ENCODE assay signal across 11 cellular contexts in genomic region chr19:44750713-44751112, GRCh38. TPM values are rescaled to one million over a fixed set of nuclear protein-coding genes. Genes with fewer than 3 reads are reported as not detected.
A peak's percentile ranks its signal among the peaks of the same experiment; 100 is the strongest.
DNase-seq lines count a peak whose midpoint lies in the region; ATAC-seq and TF ChIP-seq lines count a peak whose summit lies in the region.
"Had no signal": no experiment of that assay in that cellular context is flagged by ENCODE, and none has a peak within 500 bp of the region (broad histone marks: within the 10 kb centered on the region; RNA-seq: fewer than 3 reads in every experiment).

No MANE protein-coding gene starts in this region.

- H3K36me3 ChIP-seq in right atrium auricular region = peaks cover 20% of the 10 kb centered on the region
- peaks cover 23% of the 10 kb centered on the region for H3K36me3 ChIP-seq in adipocyte (ENCODE audit: control insufficient read depth, insufficient read depth, low read length, severe bottlenecking)
- no peaks in the 10 kb centered on the region for H3K36me3 ChIP-seq in uterus

- H3K27ac ChIP-seq in right atrium auricular region (peak overlapping the region; percentile 22 to 94), uterus (peak overlapping the region; percentile 91 to 94)

- H3K4me3 ChIP-seq in right atrium auricular region = peak overlapping the region; percentile 61 to 62
- peak overlapping the region; percentile 93 for H3K4me3 ChIP-seq in adipocyte (ENCODE audit: low read length)
- H3K4me3 ChIP-seq in mononuclear cell (ENCODE audit: low read length) = peak overlapping the region; percentile 14
- H3K4me3 ChIP-seq in uterus = no peak overlapping the region

- H3K27me3 ChIP-seq in right atrium auricular region (no peaks in the 10 kb centered on the region), adipocyte (replicated peaks; ENCODE audit: control insufficient read depth, insufficient read depth, low read length) (no peaks in the 10 kb centered on the region), mononuclear cell (ENCODE audit: insufficient read depth, low read length) (no peaks in the 10 kb centered on the region), uterus (no peaks in the 10 kb centered on the region)

- ATAC-seq in Right ventricle myocardium inferior = no peak
- ATAC-seq in GM18868 (IDR thresholded peaks at IDR 0.05; ENCODE audit: unreplicated experiment) = no peak

- TF ChIP-seq POLR2A in uterus (IDR thresholded peaks at IDR 0.05) = no peak

- DNase-seq in right atrium auricular region (ENCODE audit: low spot score) (no peak), Right ventricle myocardium inferior (ENCODE audit: missing footprints) (no peak), adipocyte (ENCODE audit: low read depth) (no peak), uterus (no peak), DMS 273 treated with DMSO at 0.1 percent for 48 hours (lab: John Stamatoyannopoulos, UW) (no peak), cortex of kidney (lab: John Stamatoyannopoulos, UW) (no peak)
- DNase-seq: NCI-H187 treated with DMSO at 0.1 percent for 48 hours; stimulated activated CD4-positive, alpha-beta T cell treated with anti-CD3 and anti-CD28 coated beads, Interleukin-4, amount 100 ng/mL, for 4 hours had no signal

- H3K9me3 ChIP-seq in right atrium auricular region (no peaks in the 10 kb centered on the region), adipocyte (ENCODE audit: control insufficient read depth, low read length) (no peaks in the 10 kb centered on the region), mononuclear cell (ENCODE audit: low read depth, low read length) (no peaks in the 10 kb centered on the region), uterus (no peaks in the 10 kb centered on the region)

- peak overlapping the region; percentile 96 for H3K9ac ChIP-seq in adipocyte (ENCODE audit: low read length)

- no peak for TF ChIP-seq CTCF in right atrium auricular region (IDR thresholded peaks at IDR 0.05)
- TF ChIP-seq CTCF in uterus (IDR thresholded peaks at IDR 0.05) = no peak

- H3K4me1 ChIP-seq in right atrium auricular region (peaks cover 0 to 87% of the 10 kb centered on the region in 2 donors), adipocyte (ENCODE audit: control insufficient read depth, insufficient read depth, low read length) (peaks cover 62% of the 10 kb centered on the region), mononuclear cell (ENCODE audit: insufficient read depth, low read length) (peaks cover 84% of the 10 kb centered on the region), uterus (peaks cover 0 to 18% of the 10 kb centered on the region in 2 donors)

- intact Hi-C loops in Right ventricle myocardium inferior (cut with DNase I) = no loop called here
- intact Hi-C loops in uterus (cut with DNase I; ENCODE audit: low total_unique reads) = no loop called here

RNA-seq across cellular contexts. Expression of gene BCL3, which starts 2.2 kb away (rescaled TPM):
- 10 to 100 TPM; 15.3 to 25.2 TPM for total RNA-seq in right atrium auricular region
- total RNA-seq in Right ventricle myocardium inferior = 18.3 TPM
- total RNA-seq in mononuclear cell = 33.0 TPM
- 10 to 100 TPM in 2 of 4 donors, 1 to 10 TPM in 2; 3.2 to 58.8 (median 11.9) TPM for total RNA-seq in uterus

RNA-seq across cellular contexts. Expression of gene CBLC, which starts 27.0 kb away (rescaled TPM):
- total RNA-seq in right atrium auricular region (not detected), Right ventricle myocardium inferior (not detected), mononuclear cell (not detected), uterus (1 to 10 TPM in 1 of 4 donors, under 1 TPM in 1, not detected in 2; 0.29 to 5.8 TPM)

RNA-seq across cellular contexts. Expression of gene CEACAM16, which starts 51.8 kb away (rescaled TPM):
- total RNA-seq in right atrium auricular region (not detected), Right ventricle myocardium inferior (not detected), mononuclear cell (not detected), uterus (not detected)
- total RNA-seq: bronchial epithelial cell had no signal

RNA-seq across cellular contexts. Expression of gene BCAM, which starts 58.2 kb away (rescaled TPM):
- total RNA-seq in right atrium auricular region (100 to 1,000 TPM in 1 of 2 donors, 10 to 100 TPM in 1; 82.1 to 102 TPM), Right ventricle myocardium inferior (91.9 TPM), mononuclear cell (not detected), uterus (100 to 1,000 TPM in 2 of 4 donors, 10 to 100 TPM in 1, 1 to 10 TPM in 1; 3.8 to 171 (median 111) TPM)

Comparison
In these comparisons a context has a peak if more than half of its experiments do, and no peak if none do; other contexts are left out.
1. H3K4me3 ChIP-seq: peak in right atrium auricular region (2 of 2), adipocyte (single experiment) and mononuclear cell (single experiment); none in uterus (0 of 2).